8 cellular contexts compared by ENCODE assay signal in the genomic region with DNA sequence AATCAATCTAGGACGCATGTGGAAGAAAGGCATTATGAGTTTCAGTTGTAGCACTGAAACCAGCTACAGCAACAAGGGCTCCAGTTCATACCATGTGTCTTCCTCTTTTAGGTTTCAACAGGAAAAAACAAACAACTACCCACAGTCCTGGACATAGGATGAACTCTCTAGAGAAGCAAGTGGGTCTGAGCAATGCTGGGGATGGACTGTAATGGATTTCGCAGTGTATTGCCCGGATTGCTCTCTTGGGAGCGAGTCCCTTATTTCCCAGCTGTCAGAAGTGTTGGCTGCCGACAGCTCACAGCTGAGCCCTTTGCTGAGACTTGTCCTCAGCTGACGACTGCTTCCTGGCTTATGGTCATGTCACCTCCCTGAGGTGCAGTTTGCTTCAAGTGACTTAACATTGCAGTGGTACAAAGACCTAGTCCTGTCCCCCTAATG. TPM values are rescaled to one million over a fixed set of nuclear protein-coding genes. Genes with fewer than 3 reads are reported as not detected.
DNase-seq lines count a peak whose midpoint lies in the region; ATAC-seq and TF ChIP-seq lines count a peak whose summit lies in the region.

No MANE protein-coding gene starts in this region.

- no peak for TF ChIP-seq POLR2A in body of pancreas (IDR thresholded peaks at IDR 0.05)

- peaks cover 0 to 15% (median 4%) of the 10 kb centered on the region in 9 donors for H3K4me1 ChIP-seq in heart right ventricle
- H3K4me1 ChIP-seq in body of pancreas = no peaks in the 10 kb centered on the region

- H3K9me3 ChIP-seq in heart right ventricle (no peaks in the 10 kb centered on the region), body of pancreas (no peaks in the 10 kb centered on the region)

- DNase-seq in KBM-7 = peak; percentile 49
- DNase-seq in heart right ventricle = no peak
- no peak for DNase-seq in body of pancreas
- DNase-seq in activated gamma-delta T cell treated with Interleukin-2 at 50 U/mL for 16 hours = no peak
- no peak for DNase-seq in NCI-H2107 treated with DMSO at 0.1 percent for 48 hours (lab: John Stamatoyannopoulos, UW; ENCODE audit: unreplicated experiment)
- DNase-seq in superior temporal gyrus (ENCODE audit: extremely low spot score) = no peak

- intact Hi-C loops in heart right ventricle (cut with DNase I) (no loop called here), body of pancreas (cut with DNase I) (no loop called here)

- H3K27ac ChIP-seq in heart right ventricle (peak overlapping the region in 1 of 10 donors; percentile 13), body of pancreas (no peak overlapping the region)

- TF ChIP-seq CTCF in heart right ventricle (IDR thresholded peaks at IDR 0.05) (no peak), body of pancreas (IDR thresholded peaks at IDR 0.05) (no peak)

- ATAC-seq in GM18520 (IDR thresholded peaks at IDR 0.05; ENCODE audit: unreplicated experiment) = peak; percentile 31
- peak; percentile 66 for ATAC-seq in GM21737 (IDR thresholded peaks at IDR 0.05; ENCODE audit: unreplicated experiment)
- peak in 6 of 8 donors; percentile 41 to 64 (median 53) for ATAC-seq in heart right ventricle
- no peak for ATAC-seq in body of pancreas

- H3K4me3 ChIP-seq in heart right ventricle (no peak overlapping the region), body of pancreas (no peak overlapping the region)

- WGBS in heart right ventricle, 2 donors = 33 to 39% methylated on average over 6 of the region's 6 CpGs
- 70 to 74% methylated on average over 6 of the region's 6 CpGs for WGBS in body of pancreas, 2 donors

- in situ Hi-C loops in KBM-7 (cut with MboI; ENCODE audit: low pct_unique_long_range_greater_than_20kb, low sequenced_read_pairs) = no loop called here

- H3K36me3 ChIP-seq in heart right ventricle (no peaks in the 10 kb centered on the region), body of pancreas (replicated peaks in 1 of 2; ENCODE audit: insufficient read depth in 1 of 2, low read depth in 2 of 2) (no peaks in the 10 kb centered on the region)

- peaks cover 0 to 5% (median 0%) of the 10 kb centered on the region in 7 donors for H3K27me3 ChIP-seq in heart right ventricle
- H3K27me3 ChIP-seq in body of pancreas = no peaks in the 10 kb centered on the region

RNA-seq across cellular contexts. Expression of a gene that starts 12.1 kb away (rescaled TPM):
- total RNA-seq in heart right ventricle (10 to 100 TPM; 39.2 to 70.7 (median 54.3) TPM), body of pancreas (100 to 1,000 TPM in 1 of 2 donors, 10 to 100 TPM in 1; 85.9 to 127 TPM)
- 10 to 100 TPM; 18.6 to 28.1 TPM for polyA plus RNA-seq in heart right ventricle
